Comparison of ENCODE assay signal across 1 cellular context in the genomic region with DNA sequence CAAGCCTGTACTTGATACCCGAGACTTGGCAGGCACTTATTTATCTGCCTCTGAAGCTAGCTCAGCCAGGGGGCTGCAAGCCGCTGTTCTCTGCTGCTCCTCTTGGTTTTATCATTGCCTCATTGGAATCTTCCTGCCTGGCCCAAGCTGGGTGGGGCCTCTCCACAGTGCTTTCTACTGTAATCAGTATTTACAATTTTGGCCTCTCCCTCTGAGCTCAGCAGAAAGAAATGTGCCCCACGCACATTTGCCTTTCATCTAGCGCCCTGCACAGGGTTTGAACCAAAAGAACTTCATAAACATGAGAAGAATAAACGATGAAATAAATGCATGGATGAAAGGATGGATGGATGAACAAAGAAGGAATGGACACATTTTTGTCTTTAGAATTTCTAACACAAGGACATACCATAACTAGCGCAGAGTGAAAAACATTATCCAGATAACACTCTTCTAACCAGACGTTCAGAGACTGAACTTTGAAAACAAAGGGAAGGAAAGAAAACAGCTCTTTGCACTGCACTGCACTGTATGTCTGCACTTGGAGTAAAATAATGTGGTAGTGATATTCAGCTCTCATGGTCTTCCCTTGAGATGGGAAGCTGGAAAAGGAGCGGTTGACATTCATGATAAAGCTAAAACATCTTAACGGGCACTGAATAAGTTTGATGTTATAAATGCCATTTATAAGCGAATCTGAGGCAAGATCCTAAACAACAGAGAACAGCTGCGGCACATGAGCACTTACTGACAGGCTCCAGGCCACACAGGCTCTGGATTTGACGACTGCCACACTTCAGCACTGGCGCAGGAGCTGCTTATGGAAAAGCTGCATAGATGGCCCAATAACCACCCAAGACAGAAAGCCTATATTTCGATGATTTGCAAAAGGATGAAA.
TF ChIP-seq lines count a peak whose summit lies in the region.

No MANE protein-coding gene starts in this region.

TF ChIP-seq in K562, 482 proteins besides CTCF, POLR2A, EP300 and RAD21 (continued from another document and continues in another):
- 0 out of 4 replicates have a peak, but pooled peaks of 1 of the 2 experiments have one; percentile 25 for TF ChIP-seq ZMIZ1 (IDR thresholded peaks at IDR 0.05; ENCODE audit: low read depth in 2 of 2, low read length in 2 of 2)
- no peak for TF ChIP-seq NUFIP1 (IDR thresholded peaks at IDR 0.05; ENCODE audit: partially characterized antibody)
- TF ChIP-seq ELF1 (tag; IDR thresholded peaks at IDR 0.05), result no peak
- no peak for TF ChIP-seq TSC22D4 (tag; IDR thresholded peaks at IDR 0.05)
- TF ChIP-seq ZNF146 (CRISPR knock-in tag; IDR thresholded peaks at IDR 0.05; ENCODE audit: unreplicated experiment), result no peak
- TF ChIP-seq NCOA6 (IDR thresholded peaks at IDR 0.05), result no peak
- TF ChIP-seq MXI1 (IDR thresholded peaks at IDR 0.05; ENCODE audit: low read depth, low read length), result no peak
- no peak for TF ChIP-seq ZBTB17 (CRISPR knock-in tag; IDR thresholded peaks at IDR 0.05)
- TF ChIP-seq RERE (CRISPR knock-in tag; IDR thresholded peaks at IDR 0.05; ENCODE audit: borderline replicate concordance), result no peak
- no peak for TF ChIP-seq CHD2 (IDR thresholded peaks at IDR 0.05; ENCODE audit: low read depth, low read length)
- TF ChIP-seq ZNF583 (CRISPR knock-in tag; IDR thresholded peaks at IDR 0.05), result no peak
- TF ChIP-seq, protein P1, sequence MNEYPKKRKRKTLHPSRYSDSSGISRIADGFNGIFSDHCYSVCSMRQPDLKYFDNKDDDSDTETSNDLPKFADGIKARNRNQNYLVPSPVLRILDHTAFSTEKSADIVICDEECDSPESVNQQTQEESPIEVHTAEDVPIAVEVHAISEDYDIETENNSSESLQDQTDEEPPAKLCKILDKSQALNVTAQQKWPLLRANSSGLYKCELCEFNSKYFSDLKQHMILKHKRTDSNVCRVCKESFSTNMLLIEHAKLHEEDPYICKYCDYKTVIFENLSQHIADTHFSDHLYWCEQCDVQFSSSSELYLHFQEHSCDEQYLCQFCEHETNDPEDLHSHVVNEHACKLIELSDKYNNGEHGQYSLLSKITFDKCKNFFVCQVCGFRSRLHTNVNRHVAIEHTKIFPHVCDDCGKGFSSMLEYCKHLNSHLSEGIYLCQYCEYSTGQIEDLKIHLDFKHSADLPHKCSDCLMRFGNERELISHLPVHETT (CRISPR knock-in tag; conservative IDR thresholded peaks at IDR 0.05 in 1 of 2, IDR thresholded peaks at IDR 0.05 in 1 of 2), result no peak
- TF ChIP-seq TBL1XR1 (IDR thresholded peaks at IDR 0.05; ENCODE audit: low read length in 2 of 2), result no peak
- peak in 1 of 2 experiments; percentile 40; a peak in 1 of 4 replicates for TF ChIP-seq MAZ (CRISPR knock-in tag; conservative IDR thresholded peaks at IDR 0.05 in 1 of 2, IDR thresholded peaks at IDR 0.05 in 1 of 2)
- no peak for TF ChIP-seq FIP1L1 (IDR thresholded peaks at IDR 0.05; ENCODE audit: low read depth, low read length, poor library complexity, severe bottlenecking)
- peak; percentile 32; the same call in 1 of the 2 replicates for TF ChIP-seq MTA1 (IDR thresholded peaks at IDR 0.05; ENCODE audit: borderline replicate concordance)
- no peak for TF ChIP-seq HMGN3 (IDR thresholded peaks at IDR 0.05; ENCODE audit: borderline replicate concordance, extremely low read depth, insufficient read length, low read depth, low read length)
- TF ChIP-seq DIDO1 (tag; IDR thresholded peaks at IDR 0.05; ENCODE audit: low read depth), result no peak
- TF ChIP-seq ZBTB7A (IDR thresholded peaks at IDR 0.05; ENCODE audit: borderline replicate concordance, control insufficient read depth, low read depth, low read length), result peak; percentile 61; the same call in 1 of the 2 replicates
- no peak for TF ChIP-seq ID3 (CRISPR knock-in tag; IDR thresholded peaks at IDR 0.05)
- no peak for TF ChIP-seq ID3 (tag; IDR thresholded peaks at IDR 0.05)
- no peak for TF ChIP-seq CBX8 (IDR thresholded peaks at IDR 0.05; ENCODE audit: borderline replicate concordance, extremely low read depth, low read depth, low read length, poor library complexity, severe bottlenecking)
- TF ChIP-seq GTF2A2 (tag; IDR thresholded peaks at IDR 0.05), result no peak
- TF ChIP-seq ZBTB11 (CRISPR knock-in tag; IDR thresholded peaks at IDR 0.05), result no peak
- TF ChIP-seq YBX1 (IDR thresholded peaks at IDR 0.05), result no peak
- no peak for TF ChIP-seq BDP1 (IDR thresholded peaks at IDR 0.05; ENCODE audit: insufficient read depth, insufficient read length)
- no peak for TF ChIP-seq FOXA3 (CRISPR knock-in tag; conservative IDR thresholded peaks at IDR 0.05 in 1 of 2, IDR thresholded peaks at IDR 0.05 in 1 of 2)
- peak; percentile 17; the same call in 1 of the 2 replicates for TF ChIP-seq ZBTB33 (CRISPR knock-in tag; IDR thresholded peaks at IDR 0.05)
- TF ChIP-seq PREB (CRISPR knock-in tag; IDR thresholded peaks at IDR 0.05), result no peak
- TF ChIP-seq ZNF3 (CRISPR knock-in tag; IDR thresholded peaks at IDR 0.05), result no peak
- TF ChIP-seq HNRNPUL1 (IDR thresholded peaks at IDR 0.05; ENCODE audit: low read length), result no peak
- TF ChIP-seq DDX20 (tag; IDR thresholded peaks at IDR 0.05; ENCODE audit: low read depth), result no peak
- TF ChIP-seq ZFP30 (CRISPR knock-in tag; IDR thresholded peaks at IDR 0.05; ENCODE audit: borderline replicate concordance), result no peak
- peak; percentile 52 to 67 for TF ChIP-seq NRF1 (conservative IDR thresholded peaks at IDR 0.05 in 1 of 2, IDR thresholded peaks at IDR 0.05 in 1 of 2)
- no peak for TF ChIP-seq ZKSCAN3 (CRISPR knock-in tag; IDR thresholded peaks at IDR 0.05)
